In genomic region chr12:52268212-52268611, GRCh38 we compare ENCODE assay signal across 1 cellular context.
TF ChIP-seq lines count a peak whose summit lies in the region.

No MANE protein-coding gene starts in this region.

TF ChIP-seq in IMR-90, 13 proteins besides CTCF, POLR2A, EP300 and RAD21 (continued from another document):
- TF ChIP-seq SMC3 (IDR thresholded peaks at IDR 0.05; ENCODE audit: low read depth, low read length) (no peak), FOS (IDR thresholded peaks at IDR 0.05; ENCODE audit: low read depth, low read length) (no peak), MXI1 (IDR thresholded peaks at IDR 0.05; ENCODE audit: borderline replicate concordance, low read depth, low read length) (no peak), RFX5 (IDR thresholded peaks at IDR 0.05; ENCODE audit: low read depth, low read length) (no peak), USF2 (IDR thresholded peaks at IDR 0.05; ENCODE audit: low read depth, low read length) (no peak), CEBPB (IDR thresholded peaks at IDR 0.05; ENCODE audit: low read depth, low read length) (no peak), MAZ (IDR thresholded peaks at IDR 0.05; ENCODE audit: borderline replicate concordance, low read depth, low read length) (no peak)
- TF ChIP-seq, protein P1, sequence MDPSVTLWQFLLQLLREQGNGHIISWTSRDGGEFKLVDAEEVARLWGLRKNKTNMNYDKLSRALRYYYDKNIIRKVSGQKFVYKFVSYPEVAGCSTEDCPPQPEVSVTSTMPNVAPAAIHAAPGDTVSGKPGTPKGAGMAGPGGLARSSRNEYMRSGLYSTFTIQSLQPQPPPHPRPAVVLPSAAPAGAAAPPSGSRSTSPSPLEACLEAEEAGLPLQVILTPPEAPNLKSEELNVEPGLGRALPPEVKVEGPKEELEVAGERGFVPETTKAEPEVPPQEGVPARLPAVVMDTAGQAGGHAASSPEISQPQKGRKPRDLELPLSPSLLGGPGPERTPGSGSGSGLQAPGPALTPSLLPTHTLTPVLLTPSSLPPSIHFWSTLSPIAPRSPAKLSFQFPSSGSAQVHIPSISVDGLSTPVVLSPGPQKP (IDR thresholded peaks at IDR 0.05; ENCODE audit: borderline replicate concordance, low read depth, low read length), result no peak
